Comparison of ENCODE assay signal across 12 cellular contexts in genomic region chr12:101172316-101172715, GRCh38. TPM values are rescaled to one million over a fixed set of nuclear protein-coding genes. Genes with fewer than 3 reads are reported as not detected.
DNase-seq lines count a peak whose midpoint lies in the region; ATAC-seq and TF ChIP-seq lines count a peak whose summit lies in the region.
"Had no signal": no experiment of that assay in that cellular context is flagged by ENCODE, and none has a peak within 500 bp of the region (broad histone marks: within the 10 kb centered on the region; RNA-seq: fewer than 3 reads in every experiment).

No MANE protein-coding gene starts in this region.

- H3K9ac ChIP-seq in mammary epithelial cell (ENCODE audit: insufficient read depth, low read length) (no peak overlapping the region), OCI-LY3 (ENCODE audit: low read length) (no peak overlapping the region)

- no TSS peak for BruUV-seq in mammary epithelial cell (replicated peaks; lab: Mats Ljungman, UMichigan)

- no peaks in the 10 kb centered on the region for H3K9me2 ChIP-seq in hepatocyte (replicated peaks; ENCODE audit: insufficient read depth)

- H3K4me2 ChIP-seq in mammary epithelial cell (ENCODE audit: insufficient read depth, low read depth, low read length) (no peak overlapping the region), OCI-LY3 (ENCODE audit: low read length) (no peak overlapping the region), hepatocyte (no peak overlapping the region)

- DNase-seq in mammary epithelial cell (peak; percentile 11), breast epithelium (ENCODE audit: low spot score in 2 of 2) (no peak), hepatocyte (ENCODE audit: low spot score) (peak; percentile 9), upper lobe of right lung (no peak), T-helper 2 cell (no peak)
- DNase-seq: activated naive CD4-positive, alpha-beta T cell treated with anti-CD3 and anti-CD28 coated beads for 36 hours; NCI-H2171 treated with DMSO at 0.1 percent for 48 hours had no signal

- no peaks in the 10 kb centered on the region for H3K4me1 ChIP-seq in mammary epithelial cell (ENCODE audit: insufficient read depth, low read length)
- H3K4me1 ChIP-seq in breast epithelium = no peaks in the 10 kb centered on the region
- no peaks in the 10 kb centered on the region for H3K4me1 ChIP-seq in OCI-LY3 (ENCODE audit: low read length)
- no peaks in the 10 kb centered on the region for H3K4me1 ChIP-seq in hepatocyte (ENCODE audit: insufficient read depth)
- H3K4me1 ChIP-seq in upper lobe of right lung = no peaks in the 10 kb centered on the region

- H3K79me2 ChIP-seq in mammary epithelial cell (ENCODE audit: insufficient read depth, low read length) (no peaks in the 10 kb centered on the region), OCI-LY3 (ENCODE audit: low read length) (no peaks in the 10 kb centered on the region), hepatocyte (no peaks in the 10 kb centered on the region)

- no peak for TF ChIP-seq POLR2A in breast epithelium (IDR thresholded peaks at IDR 0.05)

- H3K9me3 ChIP-seq in mammary epithelial cell (replicated peaks; ENCODE audit: insufficient read depth, low read length) = no peaks in the 10 kb centered on the region
- H3K9me3 ChIP-seq in breast epithelium = peaks cover 0 to 11% of the 10 kb centered on the region in 2 donors
- H3K9me3 ChIP-seq in OCI-LY3 (ENCODE audit: insufficient read depth, low read length) = no peaks in the 10 kb centered on the region; the same call in 1 of the 2 replicates
- no peaks in the 10 kb centered on the region for H3K9me3 ChIP-seq in hepatocyte (ENCODE audit: low read depth)
- H3K9me3 ChIP-seq in upper lobe of right lung = no peaks in the 10 kb centered on the region

- H3K27me3 ChIP-seq in mammary epithelial cell (ENCODE audit: insufficient read depth, low read length) = no peaks in the 10 kb centered on the region
- H3K27me3 ChIP-seq in breast epithelium = no peaks in the 10 kb centered on the region
- peaks cover under 1% of the 10 kb centered on the region; the same call in 1 of the 2 replicates for H3K27me3 ChIP-seq in OCI-LY3 (ENCODE audit: low read depth, low read length)
- H3K27me3 ChIP-seq in hepatocyte = no peaks in the 10 kb centered on the region
- H3K27me3 ChIP-seq in upper lobe of right lung = no peaks in the 10 kb centered on the region

- dilution Hi-C loops in mammary epithelial cell (cut with HindIII; ENCODE audit: low sequenced_read_pairs) = no loop called here

- H3K36me3 ChIP-seq in mammary epithelial cell (ENCODE audit: insufficient read depth, low read length) = no peaks in the 10 kb centered on the region
- no peaks in the 10 kb centered on the region for H3K36me3 ChIP-seq in breast epithelium
- no peaks in the 10 kb centered on the region for H3K36me3 ChIP-seq in OCI-LY3 (replicated peaks; ENCODE audit: low read depth, low read length)
- H3K36me3 ChIP-seq in hepatocyte (replicated peaks; ENCODE audit: insufficient read depth, low read depth) = no peaks in the 10 kb centered on the region
- no peaks in the 10 kb centered on the region for H3K36me3 ChIP-seq in upper lobe of right lung

- intact Hi-C loops in mammary epithelial cell (cut with micrococcal nuclease) (loop anchor here (1.0 to 5.0 kb wide), 3 partner anchors 110 to 345 kb away; partner anchors contain the start of gene UTP20), breast epithelium (cut with DNase I; ENCODE audit: low total_unique reads) (no loop called here), upper lobe of right lung (cut with DNase I) (no loop called here)

- in situ Hi-C loops in mammary epithelial cell (cut with MboI; ENCODE audit: low sequenced_read_pairs in 2 of 2) = no loop called here

- H3K4me3 ChIP-seq in mammary epithelial cell (replicated peaks in 1 of 3; ENCODE audit: insufficient read depth in 1 of 3, low read depth in 2 of 3, low read length in 3 of 3) (no peak overlapping the region), breast epithelium (no peak overlapping the region), OCI-LY3 (ENCODE audit: low read length) (no peak overlapping the region), hepatocyte (no peak overlapping the region), upper lobe of right lung (no peak overlapping the region)

- no peaks in the 10 kb centered on the region for H4K20me1 ChIP-seq in mammary epithelial cell (ENCODE audit: insufficient read depth, low read length)
- no peaks in the 10 kb centered on the region for H4K20me1 ChIP-seq in OCI-LY3 (ENCODE audit: insufficient read depth, low read length)
- H4K20me1 ChIP-seq in hepatocyte (ENCODE audit: insufficient read depth, poor library complexity, severe bottlenecking) = no peaks in the 10 kb centered on the region

- CTCF ChIA-PET in mammary epithelial cell (lab: Charles Lee; ENCODE audit: low non-redundant PET) = no interaction called here

- 51% methylated on average over 3 of the region's 5 CpGs for WGBS in mammary epithelial cell (ENCODE audit: low coverage, missing lambda C conversion rate)
- WGBS in hepatocyte (ENCODE audit: low lambda C conversion rate, missing lambda C conversion rate) = 45% methylated on average over 5 of the region's 5 CpGs

- H2AFZ ChIP-seq in mammary epithelial cell (ENCODE audit: low read depth, low read length) = no peak overlapping the region
- no peak overlapping the region for H2AFZ ChIP-seq in OCI-LY3 (ENCODE audit: low read depth, low read length)
- no peak overlapping the region for H2AFZ ChIP-seq in hepatocyte

- ATAC-seq in upper lobe of right lung (peak; percentile 72), HG03457 (IDR thresholded peaks at IDR 0.05; ENCODE audit: unreplicated experiment) (no peak), GM21360 (IDR thresholded peaks at IDR 0.05; ENCODE audit: unreplicated experiment) (no peak)

- H3K27ac ChIP-seq in mammary epithelial cell (ENCODE audit: insufficient read depth, low read depth, low read length) (no peak overlapping the region), breast epithelium (no peak overlapping the region), OCI-LY3 (ENCODE audit: low read length) (no peak overlapping the region), hepatocyte (no peak overlapping the region), upper lobe of right lung (no peak overlapping the region)

- TF ChIP-seq CTCF in mammary epithelial cell (conservative IDR thresholded peaks at IDR 0.05 in 1 of 2, IDR thresholded peaks at IDR 0.05 in 1 of 2; ENCODE audit: extremely low read depth in 1 of 2, insufficient read depth in 1 of 2, low read depth in 1 of 2, low read length in 2 of 2) = peak in 1 of 2 donors; percentile 21
- TF ChIP-seq CTCF in breast epithelium (IDR thresholded peaks at IDR 0.05) = no peak
- peak; percentile 29; the same call in 1 of the 2 replicates for TF ChIP-seq CTCF in OCI-LY3 (IDR thresholded peaks at IDR 0.05; ENCODE audit: low read depth, low read length)
- no peak for TF ChIP-seq CTCF in hepatocyte (IDR thresholded peaks at IDR 0.05; ENCODE audit: poor library complexity)
- no peak for TF ChIP-seq CTCF in upper lobe of right lung (IDR thresholded peaks at IDR 0.05)

RNA-seq across cellular contexts. Expression of gene SLC5A8, which starts 37.7 kb away (rescaled TPM):
- total RNA-seq in mammary epithelial cell (not detected), breast epithelium (under 1 TPM in 2 of 3 donors, not detected in 1; 0.29 to 0.33 TPM), hepatocyte (not detected in 2 replicates), upper lobe of right lung (2.8 TPM)
- polyA plus RNA-seq in mammary epithelial cell (0.01 TPM), hepatocyte (not detected in 2 replicates)
- polyA minus RNA-seq in mammary epithelial cell = not detected
- total RNA-seq: activated naive CD4-positive, alpha-beta T cell treated with anti-CD3 and anti-CD28 coated beads for 36 hours; endothelial cell of umbilical vein had no signal
- polyA plus RNA-seq: endothelial cell of umbilical vein, urinary bladder had no signal

Comparison
In these comparisons a context has a peak if more than half of its experiments do, and no peak if none do; other contexts are left out.
1. DNase-seq: peak in mammary epithelial cell (single experiment) and hepatocyte (single experiment); none in breast epithelium (0 of 2), upper lobe of right lung (single experiment) and T-helper 2 cell (0 of 5).